Comparison of ENCODE assay signal across 17 cellular contexts in genomic region chr12:2413999-2414792, GRCh38.
DNase-seq lines count a peak whose midpoint lies in the region; ATAC-seq, FAIRE-seq and TF ChIP-seq lines count a peak whose summit lies in the region.
"Had no signal": no experiment of that assay in that cellular context is flagged by ENCODE, and none has a peak within 500 bp of the region (broad histone marks: within the 10 kb centered on the region; RNA-seq: fewer than 3 reads in every experiment).

No MANE protein-coding gene starts in this region.

- H3K4me1 ChIP-seq in K562 (replicated peaks in 1 of 2; ENCODE audit: control insufficient read depth in 2 of 2, insufficient read depth in 2 of 2, low read length in 2 of 2) (no peaks in the 10 kb centered on the region), neuronal stem cell (ENCODE audit: control insufficient read depth in 2 of 2, insufficient read depth in 1 of 2, low read depth in 1 of 2, low read length in 2 of 2) (peaks cover 0 to 10% of the 10 kb centered on the region in 2 donors), thoracic aorta (ENCODE audit: control insufficient read depth in 1 of 2, low read depth in 2 of 2) (peaks cover 17 to 45% of the 10 kb centered on the region in 2 donors)

- TF ChIP-seq RAD21 in K562 (CRISPR knock-in tag; conservative IDR thresholded peaks at IDR 0.05 in 1 of 2, IDR thresholded peaks at IDR 0.05 in 1 of 2): no peak

- TF ChIP-seq EP300 in K562 (IDR thresholded peaks at IDR 0.05; ENCODE audit: low read length): no peak

- peaks cover 4 to 40% of the 10 kb centered on the region in 2 experiments; a peak in 4 of 5 replicates for H3K27me3 ChIP-seq in K562 (ENCODE audit: control insufficient read depth in 2 of 2, insufficient read depth in 2 of 2, low read length in 2 of 2)
- peaks cover 0 to 9% (median 0%) of the 10 kb centered on the region in 3 experiments for H3K27me3 ChIP-seq in neuronal stem cell (ENCODE audit: control insufficient read depth in 3 of 3, insufficient read depth in 3 of 3, low read depth in 1 of 3, low read length in 3 of 3)
- H3K27me3 ChIP-seq in thoracic aorta (replicated peaks; ENCODE audit: insufficient read depth): no peaks in the 10 kb centered on the region

- H4K20me1 ChIP-seq in K562 (replicated peaks; ENCODE audit: control insufficient read depth, insufficient read depth, low read length): no peaks in the 10 kb centered on the region

- no peak overlapping the region for H3K14ac ChIP-seq in neuronal stem cell (ENCODE audit: low read length)

- under 1% methylated on average over 12 of the region's 13 CpGs for WGBS in K562 (ENCODE audit: insufficient coverage, low coverage, missing lambda C conversion rate)
- whole genome bisulfite sequencing in neuronal stem cell (ENCODE audit: extremely low coverage in 2 of 2, insufficient read length in 2 of 2, insufficient replicate concordance in 1 of 2), 2 donors: no CpG with 5 or more reads among the region's 13 CpGs

- no peak for FAIRE-seq in K562 (lab: Jason Lieb, UNC)
- FAIRE-seq: GM19239, H54, RCC 7860 had no signal

- no peak overlapping the region for H2BK120ac ChIP-seq in neuronal stem cell (ENCODE audit: low read depth, low read length)

- H3K9me3 ChIP-seq in K562 (replicated peaks; ENCODE audit: control insufficient read depth, insufficient read depth, low read depth, low read length) (no peaks in the 10 kb centered on the region), neuronal stem cell (replicated peaks in 1 of 2; ENCODE audit: control insufficient read depth in 2 of 2, insufficient read depth in 1 of 2, low read depth in 1 of 2, low read length in 2 of 2) (no peaks in the 10 kb centered on the region), thoracic aorta (no peaks in the 10 kb centered on the region)

- H3K18ac ChIP-seq in neuronal stem cell (ENCODE audit: low read length): no peak overlapping the region

- H4K8ac ChIP-seq in neuronal stem cell (ENCODE audit: low read depth, low read length): no peak overlapping the region

- intact Hi-C loops in K562 (cut with micrococcal nuclease): no loop called here

- H3K79me2 ChIP-seq in K562 (ENCODE audit: control insufficient read depth, insufficient read depth, low read length): no peaks in the 10 kb centered on the region

- H2AFZ ChIP-seq in K562 (ENCODE audit: low read depth, low read length) (no peak overlapping the region), neuronal stem cell (ENCODE audit: low read length) (no peak overlapping the region)

- no peak overlapping the region for H2BK12ac ChIP-seq in neuronal stem cell (ENCODE audit: low read length)

- DNase-seq in SK-MEL-5 (ENCODE audit: low read depth, low spot score): peak; percentile 77
- no peak for DNase-seq in K562 (ENCODE audit: extremely low read depth in 1 of 4, low spot score in 3 of 4)
- DNase-seq in neuronal stem cell (ENCODE audit: low spot score): no peak
- DNase-seq in thoracic aorta (ENCODE audit: low spot score): no peak
- DNase-seq in AG08395 (ENCODE audit: low spot score): no peak
- no peak for DNase-seq in NCI-H2171 (lab: John Stamatoyannopoulos, UW)
- no peak for DNase-seq in NCI-H2196 treated with DMSO at 0.1 percent for 48 hours (lab: John Stamatoyannopoulos, UW; ENCODE audit: unreplicated experiment)
- DNase-seq: CD4-positive, CD25-positive, alpha-beta regulatory T cell; NCI-H1048; NCI-H146; NCI-H2081 treated with DMSO at 0.1 percent for 48 hours; NCI-H226; NCI-H526 treated with DMSO at 0.1 percent for 48 hours; SIG-M5 had no signal

- H3K27ac ChIP-seq in K562 (ENCODE audit: extremely low read depth, low read depth, low read length) (no peak overlapping the region), neuronal stem cell (replicated peaks; ENCODE audit: low read length) (no peak overlapping the region), thoracic aorta (peak overlapping the region in 1 of 2 donors; percentile 84)

- H3K4ac ChIP-seq in neuronal stem cell (ENCODE audit: low read length): no peak overlapping the region

- H2BK15ac ChIP-seq in neuronal stem cell (ENCODE audit: low read length): no peak overlapping the region

- H2AK5ac ChIP-seq in neuronal stem cell (ENCODE audit: low read depth, low read length): no peak overlapping the region

- no peak overlapping the region for H3K4me3 ChIP-seq in K562
- no peak overlapping the region for H3K4me3 ChIP-seq in neuronal stem cell (ENCODE audit: low read length in 2 of 2)
- H3K4me3 ChIP-seq in thoracic aorta: peak overlapping the region; percentile 1

- no peak for TF ChIP-seq CTCF in K562 (IDR thresholded peaks at IDR 0.05 in 2 of 3, conservative IDR thresholded peaks at IDR 0.05 in 1 of 3; ENCODE audit: insufficient read depth in 2 of 3, low read depth in 1 of 3, low read length in 3 of 3)
- TF ChIP-seq CTCF in thoracic aorta (IDR thresholded peaks at IDR 0.05): no peak

- CTCF ChIA-PET in K562 (lab: Yijun Ruan, JAX; ENCODE audit: low intra/inter-chr PET ratio): no interaction called here

- H3K23ac ChIP-seq in neuronal stem cell (ENCODE audit: low read depth, low read length, poor library complexity): no peak overlapping the region

- H3K4me2 ChIP-seq in K562 (ENCODE audit: insufficient read depth, low read length) (no peak overlapping the region), neuronal stem cell (ENCODE audit: insufficient read depth, low read length, poor library complexity, severe bottlenecking) (no peak overlapping the region)

- in situ Hi-C loops in SK-MEL-5 (cut with HindIII; ENCODE audit: low pct_unique_long_range_greater_than_20kb, low sequenced_read_pairs): no loop called here
- in situ Hi-C loops in K562 (cut with MboI): no loop called here

- POLR2A ChIA-PET in K562 (lab: Yijun Ruan, JAX): interaction anchor here (0.6 to 1.4 kb wide), 2 partner anchors 11 to 15 kb away, joined by 5 read pairs; no protein-coding TSS in a partner anchor

- no TSS peak for BruUV-seq in K562 (replicated peaks; lab: Mats Ljungman, UMichigan)

- H2BK5ac ChIP-seq in neuronal stem cell (ENCODE audit: low read length): peak overlapping the region; percentile 11

- no peaks in the 10 kb centered on the region for H3K9me1 ChIP-seq in K562 (ENCODE audit: control insufficient read depth, insufficient read depth, low read length)

- H4K91ac ChIP-seq in neuronal stem cell (ENCODE audit: low read depth, low read length, poor library complexity): no peak overlapping the region

- H3K36me3 ChIP-seq in K562 (ENCODE audit: control insufficient read depth, insufficient read depth, low read length) (no peaks in the 10 kb centered on the region), neuronal stem cell (replicated peaks in 1 of 2; ENCODE audit: control insufficient read depth in 2 of 2, insufficient read depth in 2 of 2, low read length in 2 of 2) (no peaks in the 10 kb centered on the region), thoracic aorta (peaks cover 2% of the 10 kb centered on the region)

- TF ChIP-seq POLR2A in K562 (conservative IDR thresholded peaks at IDR 0.05): no peak

- H3K79me1 ChIP-seq in neuronal stem cell (ENCODE audit: low read depth, low read length): no peaks in the 10 kb centered on the region

- no peak for ATAC-seq in K562
- no peak for ATAC-seq in thoracic aorta (ENCODE audit: insufficient number of reproducible peaks, low FRiP score, low read depth)

- no peak overlapping the region for H3K9ac ChIP-seq in K562 (ENCODE audit: insufficient read depth in 1 of 2, low read depth in 2 of 2, low read length in 2 of 2)
- H3K9ac ChIP-seq in neuronal stem cell (ENCODE audit: low read depth, low read length, poor library complexity): no peak overlapping the region

TF ChIP-seq in K562, 482 proteins besides CTCF, POLR2A, EP300 and RAD21:
- TF ChIP-seq ZNF239 (CRISPR knock-in tag; IDR thresholded peaks at IDR 0.05): peak; percentile 84
- TF ChIP-seq NELFE (IDR thresholded peaks at IDR 0.05; ENCODE audit: insufficient read depth, insufficient read length): no peak
